ENCODE assay signal across 8 cellular contexts in genomic region chr10:75294866-75295692, GRCh38. TPM values are rescaled to one million over a fixed set of nuclear protein-coding genes. Genes with fewer than 3 reads are reported as not detected.
A peak's percentile ranks its signal among the peaks of the same experiment; 100 is the strongest.
DNase-seq lines count a peak whose midpoint lies in the region; ATAC-seq and TF ChIP-seq lines count a peak whose summit lies in the region.

No MANE protein-coding gene starts in this region.

- no peaks in the 10 kb centered on the region for H3K79me2 ChIP-seq in OCI-LY1 (ENCODE audit: insufficient read depth, low read length)

- no peak overlapping the region for H3K27ac ChIP-seq in OCI-LY1 (ENCODE audit: low read depth, low read length, poor library complexity, severe bottlenecking)
- peak overlapping the region; percentile 86 to 91 (median 88) for H3K27ac ChIP-seq in esophagus muscularis mucosa (replicated peaks in 1 of 4)

- H3K36me3 ChIP-seq in OCI-LY1 (ENCODE audit: insufficient read depth, low read length) (no peaks in the 10 kb centered on the region), esophagus muscularis mucosa (no peaks in the 10 kb centered on the region)

- WGBS in esophagus muscularis mucosa = 1% methylated on average over 32 of the region's 56 CpGs

- no peaks in the 10 kb centered on the region for H3F3A ChIP-seq in OCI-LY1 (ENCODE audit: insufficient read depth, low read length)

- peak overlapping the region; percentile 77 for H3K4me2 ChIP-seq in OCI-LY1 (ENCODE audit: low read length)

- H3K27me3 ChIP-seq in OCI-LY1 (ENCODE audit: insufficient read depth, low read length) (peaks cover 8% of the 10 kb centered on the region), esophagus muscularis mucosa (no peaks in the 10 kb centered on the region)

- H4K20me1 ChIP-seq in OCI-LY1 (ENCODE audit: insufficient read depth, low read length) = no peaks in the 10 kb centered on the region

- no peak for TF ChIP-seq POLR2A in esophagus muscularis mucosa (IDR thresholded peaks at IDR 0.05; ENCODE audit: low read depth)

- ATAC-seq in GM19035 (IDR thresholded peaks at IDR 0.05; ENCODE audit: unreplicated experiment) (peak; percentile 61), HG03571 (IDR thresholded peaks at IDR 0.05; ENCODE audit: unreplicated experiment) (peak; percentile 77)

- TF ChIP-seq EP300 in esophagus muscularis mucosa (IDR thresholded peaks at IDR 0.05) = no peak

- peaks cover 15% of the 10 kb centered on the region for H3K4me1 ChIP-seq in OCI-LY1 (ENCODE audit: insufficient read depth, low read length, severe bottlenecking)
- peaks cover 20 to 44% (median 39%) of the 10 kb centered on the region in 4 donors for H3K4me1 ChIP-seq in esophagus muscularis mucosa

- no peak for TF ChIP-seq CTCF in OCI-LY1 (IDR thresholded peaks at IDR 0.05; ENCODE audit: low read length)
- peak; percentile 4 to 37 (median 24) for TF ChIP-seq CTCF in esophagus muscularis mucosa (IDR thresholded peaks at IDR 0.05)

- intact Hi-C loops in esophagus muscularis mucosa (cut with DNase I) = loop anchor here (5.0 to 10.0 kb wide), 2 partner anchors 97 to 360 kb away; no protein-coding TSS in a partner anchor

- DNase-seq in AG08396 (ENCODE audit: low spot score) (peak; percentile 90), esophagus muscularis mucosa (ENCODE audit: extremely low spot score) (peak; percentile 96), myocyte (ENCODE audit: low read depth) (peak; percentile 81)
- DNase-seq in activated T-cell treated with anti-CD3 and anti-CD28 coated beads, Interleukin-2, amount 50 U/mL, for 48 hours = peak; percentile 80 to 84
- DNase-seq in stimulated activated CD8-positive, alpha-beta memory T cell treated with anti-CD3 and anti-CD28 coated beads, Interleukin-7, amount 100 ng/mL, for 24 hours (ENCODE audit: low read depth) = peak; percentile 12

- H3K9me3 ChIP-seq in OCI-LY1 (ENCODE audit: low read length) (no peaks in the 10 kb centered on the region), esophagus muscularis mucosa (peaks cover 0 to 4% (median 2%) of the 10 kb centered on the region in 4 donors)

- no peak overlapping the region for H2AFZ ChIP-seq in OCI-LY1 (ENCODE audit: low read length)

- peak overlapping the region; percentile 39; the same call in 1 of the 2 replicates for H3K9ac ChIP-seq in OCI-LY1 (ENCODE audit: low read length)

- H3K4me3 ChIP-seq in OCI-LY1 (ENCODE audit: low read depth, low read length, poor library complexity, severe bottlenecking) (peak overlapping the region; percentile 57), esophagus muscularis mucosa (peak overlapping the region; percentile 55 to 69 (median 64))

- H3K9me2 ChIP-seq in OCI-LY1 (ENCODE audit: low read depth, low read length) = no peaks in the 10 kb centered on the region

RNA-seq across cellular contexts. Expression of gene COMTD1, which starts 59.3 kb away (rescaled TPM):
- total RNA-seq in esophagus muscularis mucosa = 10 to 100 TPM; 23.7 to 44.5 (median 28.1) TPM
- total RNA-seq in myocyte = 7.4 and 9.5 TPM in 2 replicates
- 9.0 TPM for polyA plus RNA-seq in myocyte (2012)

Comparison
In these comparisons a context has a peak if more than half of its experiments do, and no peak if none do; other contexts are left out.
1. DNase-seq: peak in every context shown above with its lines; median percentile 96 in esophagus muscularis mucosa; 90 in AG08396; 82 in activated T-cell treated with anti-CD3 and anti-CD28 coated beads, Interleukin-2, amount 50 U/mL, for 48 hours; 81 in myocyte; 12 in stimulated activated CD8-positive, alpha-beta memory T cell treated with anti-CD3 and anti-CD28 coated beads, Interleukin-7, amount 100 ng/mL, for 24 hours.